ENCODE assay signal across 8 cellular contexts in the genomic region with DNA sequence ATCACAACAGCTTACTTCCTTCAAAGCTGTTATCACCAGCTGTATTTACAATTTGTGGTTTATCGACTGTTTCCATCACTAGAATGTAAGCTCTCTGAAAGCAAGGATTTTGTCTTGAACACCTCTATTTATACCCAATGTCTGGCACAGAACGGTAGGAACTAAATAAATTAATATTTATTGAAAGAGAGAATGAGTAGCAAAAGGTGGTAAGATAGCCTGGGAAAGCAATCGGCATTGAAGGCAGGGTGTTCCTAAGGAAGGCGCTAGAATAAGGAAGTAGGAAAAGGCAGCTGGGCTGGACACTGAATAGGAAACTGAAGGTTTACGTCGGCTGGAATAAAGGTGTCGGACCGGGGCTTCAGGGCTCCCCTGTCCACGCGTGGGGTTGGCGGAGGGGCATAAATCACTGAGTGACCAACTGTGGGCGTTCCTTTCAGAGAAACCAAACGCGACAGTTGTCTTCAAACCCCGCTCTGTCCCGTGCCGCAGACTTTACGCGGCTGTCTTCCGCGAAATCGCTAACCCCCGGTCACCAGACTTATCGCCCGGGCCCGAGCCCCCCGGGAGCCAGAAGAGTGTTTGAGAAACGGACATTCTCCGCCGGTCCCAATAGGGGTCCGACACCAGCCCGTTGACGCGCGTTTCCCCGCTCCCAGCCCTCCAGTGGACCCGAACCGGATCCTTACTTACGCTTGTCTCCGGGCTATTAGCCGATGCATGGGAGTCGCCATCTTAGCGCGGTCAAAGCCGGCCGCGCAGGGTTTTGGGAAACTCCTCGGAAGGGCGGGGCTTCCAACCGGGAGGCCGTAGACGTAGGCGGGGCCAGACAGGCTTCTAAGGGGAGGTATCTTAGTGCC. TPM values are rescaled to one million over a fixed set of nuclear protein-coding genes. Genes with fewer than 3 reads are reported as not detected.
A peak's percentile ranks its signal among the peaks of the same experiment; 100 is the strongest.
DNase-seq lines count a peak whose midpoint lies in the region; ATAC-seq and TF ChIP-seq lines count a peak whose summit lies in the region.

A gene (minus strand): TSS at position 746 of the 860 bp plus-strand sequence. CDS start 12 bp downstream, at position 734.

- no peaks in the 10 kb centered on the region for H3K27me3 Mint-ChIP-seq in T-helper 17 cell

- TF ChIP-seq CTCF in prostate gland (IDR thresholded peaks at IDR 0.05) = no peak

- DNase-seq in NCI-H187 (lab: John Stamatoyannopoulos, UW) = peak; percentile 75 to 84
- peak; percentile 80 to 85 (median 83) for DNase-seq in T-helper 17 cell
- peak; percentile 32 to 93 (median 84) for DNase-seq in amygdala (lab: John Stamatoyannopoulos, UW)
- peak; percentile 95 for DNase-seq in left ventricle myocardium superior
- peak; percentile 91 for DNase-seq in prostate gland (ENCODE audit: low spot score)
- DNase-seq in ureter (ENCODE audit: low spot score) = peak; percentile 92

- H3K27me3 ChIP-seq in prostate gland (replicated peaks; ENCODE audit: insufficient read depth) = no peaks in the 10 kb centered on the region

- intact Hi-C loops in left ventricle myocardium superior (cut with micrococcal nuclease) (no loop called here), prostate gland (cut with DNase I) (no loop called here)

- H3K4me3 Mint-ChIP-seq in T-helper 17 cell = peak within 1 kb of the TSS; percentile 95

- peak within 1 kb of the TSS; percentile 74 to 94 for H3K4me3 ChIP-seq in prostate gland

- H3K27ac ChIP-seq in prostate gland = peak within 1 kb of the TSS; percentile 88 to 97

- H3K9me3 ChIP-seq in T-helper 17 cell (ENCODE audit: control insufficient read depth, low read length, poor library complexity, severe bottlenecking) = no peaks in the 10 kb centered on the region
- no peaks in the 10 kb centered on the region for H3K9me3 ChIP-seq in prostate gland

- peak; percentile 86 for TF ChIP-seq POLR2A in prostate gland (IDR thresholded peaks at IDR 0.05)

- H3K4me1 ChIP-seq in prostate gland (replicated peaks) = peaks cover 3% of the 10 kb centered on the region

- H3K4me1 Mint-ChIP-seq in T-helper 17 cell = peaks cover 19% of the 10 kb centered on the region

- no peaks in the 10 kb centered on the region for H3K36me3 ChIP-seq in prostate gland

- ATAC-seq in GM18499 (IDR thresholded peaks at IDR 0.05; ENCODE audit: insufficient read depth, unreplicated experiment) (peak; percentile 67), HG02938 (IDR thresholded peaks at IDR 0.05; ENCODE audit: unreplicated experiment) (peak; percentile 92), T-helper 17 cell (peak; percentile 100), left ventricle myocardium superior (peak; percentile 100)

- peaks cover 2% of the 10 kb centered on the region for H3K36me3 Mint-ChIP-seq in T-helper 17 cell (ENCODE audit: low read depth)

- under 1% methylated on average over 49 of the region's 53 CpGs for WGBS in prostate gland

- peak within 1 kb of the TSS; percentile 94 for H3K27ac Mint-ChIP-seq in T-helper 17 cell

RNA-seq across cellular contexts. Expression of the gene that starts here (rescaled TPM):
- 10 to 100 TPM; 12.9 to 18.1 TPM for total RNA-seq in T-helper 17 cell
- 16.7 TPM for total RNA-seq in left ventricle myocardium superior
- total RNA-seq in prostate gland = 10 to 100 TPM in 1 of 2 donors, 1 to 10 TPM in 1; 7.8 to 10.5 TPM
- total RNA-seq in ureter = 22.1 TPM

Comparison
In these comparisons a context has a peak if more than half of its experiments do, and no peak if none do; other contexts are left out.
1. Peak in every context shown above with its lines: DNase-seq, ATAC-seq, H3K4me3 ChIP-seq and H3K27ac ChIP-seq.